Comparison of ENCODE assay signal across 8 cellular contexts in the genomic region with DNA sequence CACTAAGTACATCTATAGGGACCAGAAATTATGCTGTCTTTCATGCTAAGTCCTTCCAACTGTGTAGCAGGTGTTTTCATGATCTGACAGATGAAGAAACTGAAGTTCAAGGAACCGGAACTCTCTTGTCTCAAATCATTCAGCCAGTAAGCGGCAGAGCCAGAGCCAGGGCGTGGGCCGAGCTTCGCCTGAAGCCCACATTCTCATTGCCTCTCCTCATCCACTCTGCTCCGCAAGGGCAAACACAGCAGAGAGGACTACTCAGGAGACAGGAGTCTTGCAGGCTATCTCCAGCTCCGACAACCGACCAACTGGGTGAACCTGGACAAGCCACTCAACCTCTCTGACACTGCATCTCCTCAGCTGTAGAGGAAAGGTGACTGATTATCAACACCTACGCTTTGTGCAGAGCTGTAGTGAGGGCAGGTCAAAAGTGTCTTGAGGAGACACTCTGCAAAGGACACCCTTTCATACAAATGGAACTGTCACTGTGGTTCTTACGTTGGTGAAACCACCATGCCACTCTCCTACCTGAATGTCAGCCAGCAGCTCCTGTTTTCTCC.
DNase-seq lines count a peak whose midpoint lies in the region; ATAC-seq lines count a peak whose summit lies in the region.

No MANE protein-coding gene starts in this region.

- H3K4me3 ChIP-seq in GM08714 (ENCODE audit: low read length), result peak overlapping the region; percentile 31; the same call in 1 of the 2 replicates

- H3K4me3 Mint-ChIP-seq in immature natural killer cell, result peak overlapping the region in 3 of 5 donors; percentile 24 to 66 (median 25)

- DNase-seq in immature natural killer cell (no peak), LoVo (ENCODE audit: low spot score) (no peak), NCI-H2107 (lab: John Stamatoyannopoulos, UW) (no peak), hepatic stellate cell (ENCODE audit: low spot score) (no peak)

- H3K27ac Mint-ChIP-seq in immature natural killer cell, result peak overlapping the region; percentile 80 to 92 (median 84)

- H3K36me3 Mint-ChIP-seq in immature natural killer cell, result peaks cover 0 to 20% (median 9%) of the 10 kb centered on the region in 3 donors

- ATAC-seq in GM19328 (IDR thresholded peaks at IDR 0.05; ENCODE audit: unreplicated experiment) (peak; percentile 57), HG03442 (IDR thresholded peaks at IDR 0.05; ENCODE audit: unreplicated experiment) (peak; percentile 39), GM19324 (IDR thresholded peaks at IDR 0.05; ENCODE audit: low FRiP score, unreplicated experiment) (no peak)

- no peaks in the 10 kb centered on the region for H3K9me3 Mint-ChIP-seq in immature natural killer cell

- peaks cover 64 to 82% of the 10 kb centered on the region in 2 donors for H3K4me1 Mint-ChIP-seq in immature natural killer cell

- peaks cover 0 to 6% (median 4%) of the 10 kb centered on the region in 3 donors for H3K27me3 Mint-ChIP-seq in immature natural killer cell (ENCODE audit: low read depth in 3 of 3)
